1 cellular context compared by ENCODE assay signal in genomic region chr16:18537004-18537403, GRCh38.
A peak's percentile ranks its signal among the peaks of the same experiment; 100 is the strongest.
TF ChIP-seq lines count a peak whose summit lies in the region.

No MANE protein-coding gene starts in this region.

TF ChIP-seq in HepG2, 621 proteins besides CTCF, POLR2A, EP300 and RAD21:
- peak; percentile 56 for TF ChIP-seq STAG1 (CRISPR knock-in tag; IDR thresholded peaks at IDR 0.05)
